ENCODE assay signal across 1 cellular context in the genomic region with DNA sequence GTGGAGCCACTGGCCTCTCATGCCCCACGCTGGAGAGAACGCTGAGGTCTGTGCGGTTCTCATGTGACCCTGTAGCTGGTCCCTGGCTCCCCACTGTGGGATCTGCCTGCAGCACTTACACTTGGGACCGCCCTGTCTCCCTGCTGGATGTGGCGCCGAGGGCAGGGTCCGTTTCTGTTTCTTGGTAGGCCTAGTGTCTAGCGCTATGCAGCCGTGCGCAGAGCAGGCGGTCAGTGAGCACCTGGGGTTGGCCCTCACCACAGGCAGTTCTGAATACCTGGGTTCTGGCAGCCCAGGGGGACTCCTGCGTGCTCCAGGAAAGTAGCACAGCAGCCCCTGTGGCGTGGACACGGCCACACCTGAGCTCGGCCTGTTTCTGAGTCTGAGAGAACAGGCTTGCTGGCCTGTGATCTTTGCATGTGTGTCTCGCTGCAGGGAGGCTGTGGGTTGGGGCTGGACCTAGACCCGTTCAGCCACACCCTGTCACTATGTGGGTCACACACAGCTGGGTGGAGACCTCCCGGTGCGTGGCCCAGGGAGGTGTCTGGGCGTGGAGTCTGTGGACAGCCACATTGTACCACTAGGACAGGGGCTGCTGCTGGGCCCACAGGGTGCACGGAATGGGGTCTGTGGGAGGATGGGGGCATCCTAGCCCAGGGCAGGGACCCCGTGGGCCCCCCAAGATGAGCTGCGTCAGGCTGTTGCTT.
TF ChIP-seq lines count a peak whose summit lies in the region.

No MANE protein-coding gene starts in this region.

TF ChIP-seq in IMR-90, 13 proteins besides CTCF, POLR2A, EP300 and RAD21:
- TF ChIP-seq SMC3 (IDR thresholded peaks at IDR 0.05; ENCODE audit: low read depth, low read length) (no peak), RFX5 (IDR thresholded peaks at IDR 0.05; ENCODE audit: low read depth, low read length) (no peak), FOS (IDR thresholded peaks at IDR 0.05; ENCODE audit: low read depth, low read length) (no peak), NFE2L2 (IDR thresholded peaks at IDR 0.05; ENCODE audit: low read depth, low read length) (no peak), BHLHE40 (IDR thresholded peaks at IDR 0.05; ENCODE audit: low read depth, low read length) (no peak), MAZ (IDR thresholded peaks at IDR 0.05; ENCODE audit: borderline replicate concordance, low read depth, low read length) (no peak), RCOR1 (IDR thresholded peaks at IDR 0.05; ENCODE audit: insufficient replicate concordance, low read length) (no peak), CHD1 (IDR thresholded peaks at IDR 0.05; ENCODE audit: low read depth, low read length) (no peak), MXI1 (IDR thresholded peaks at IDR 0.05; ENCODE audit: borderline replicate concordance, low read depth, low read length) (no peak)
- TF ChIP-seq, protein P1, sequence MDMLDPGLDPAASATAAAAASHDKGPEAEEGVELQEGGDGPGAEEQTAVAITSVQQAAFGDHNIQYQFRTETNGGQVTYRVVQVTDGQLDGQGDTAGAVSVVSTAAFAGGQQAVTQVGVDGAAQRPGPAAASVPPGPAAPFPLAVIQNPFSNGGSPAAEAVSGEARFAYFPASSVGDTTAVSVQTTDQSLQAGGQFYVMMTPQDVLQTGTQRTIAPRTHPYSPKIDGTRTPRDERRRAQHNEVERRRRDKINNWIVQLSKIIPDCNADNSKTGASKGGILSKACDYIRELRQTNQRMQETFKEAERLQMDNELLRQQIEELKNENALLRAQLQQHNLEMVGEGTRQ (IDR thresholded peaks at IDR 0.05; ENCODE audit: low read depth, low read length) = no peak
- TF ChIP-seq, protein P2, sequence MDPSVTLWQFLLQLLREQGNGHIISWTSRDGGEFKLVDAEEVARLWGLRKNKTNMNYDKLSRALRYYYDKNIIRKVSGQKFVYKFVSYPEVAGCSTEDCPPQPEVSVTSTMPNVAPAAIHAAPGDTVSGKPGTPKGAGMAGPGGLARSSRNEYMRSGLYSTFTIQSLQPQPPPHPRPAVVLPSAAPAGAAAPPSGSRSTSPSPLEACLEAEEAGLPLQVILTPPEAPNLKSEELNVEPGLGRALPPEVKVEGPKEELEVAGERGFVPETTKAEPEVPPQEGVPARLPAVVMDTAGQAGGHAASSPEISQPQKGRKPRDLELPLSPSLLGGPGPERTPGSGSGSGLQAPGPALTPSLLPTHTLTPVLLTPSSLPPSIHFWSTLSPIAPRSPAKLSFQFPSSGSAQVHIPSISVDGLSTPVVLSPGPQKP (IDR thresholded peaks at IDR 0.05; ENCODE audit: borderline replicate concordance, low read depth, low read length) = no peak
